29 cellular contexts compared by ENCODE assay signal in genomic region chr17:73404246-73404645, GRCh38.
"Had no signal": no experiment of that assay in that cellular context is flagged by ENCODE, and none has a peak within 500 bp of the region (broad histone marks: within the 10 kb centered on the region; RNA-seq: fewer than 3 reads in every experiment).

No MANE protein-coding gene starts in this region.

- H3K4me1 ChIP-seq: ascending aorta, gastrocnemius medialis, parathyroid adenoma, psoas muscle, suprapubic skin, tibial artery, upper lobe of right lung had no signal

- H3K4me1 Mint-ChIP-seq: brain; memory B cell; naive thymus-derived CD4-positive, alpha-beta T cell had no signal

- H3K9me3 Mint-ChIP-seq: brain; effector memory CD8-positive, alpha-beta T cell; memory B cell; naive thymus-derived CD4-positive, alpha-beta T cell had no signal

- H3K27me3 Mint-ChIP-seq: activated naive CD8-positive, alpha-beta T cell; brain; memory B cell; naive thymus-derived CD4-positive, alpha-beta T cell had no signal

- H3K4me3 Mint-ChIP-seq: activated naive CD8-positive, alpha-beta T cell; brain; effector memory CD8-positive, alpha-beta T cell; memory B cell; naive thymus-derived CD4-positive, alpha-beta T cell had no signal

- DNase-seq: activated CD4-positive, alpha-beta T cell treated with anti-CD3 and anti-CD28 coated beads for 4 hours; activated CD4-positive, alpha-beta T cell treated with anti-CD3 and anti-CD28 coated beads, Interleukin-2, amount 50 U/mL, for 4 hours; activated CD4-positive, CD25-positive, alpha-beta regulatory T cell; activated CD8-positive, alpha-beta memory T cell treated with anti-CD3 and anti-CD28 coated beads for 24 hours; activated effector memory CD4-positive, alpha-beta T cell treated with Interleukin-2 at 50 U/mL for 16 hours; activated naive CD4-positive, alpha-beta T cell treated with Interleukin-2 at 50 U/mL for 16 hours; cortex of kidney; effector memory CD8-positive, alpha-beta T cell; erythroblast; gastrocnemius medialis; glutamatergic neuron; islet precursor cell; left cardiac atrium; midbrain; naive thymus-derived CD4-positive, alpha-beta T cell; psoas muscle; stimulated activated CD4-positive, alpha-beta T cell treated with anti-CD3 and anti-CD28 coated beads, Interleukin-15, amount 100 ng/mL, for 24 hours; stimulated activated CD4-positive, alpha-beta T cell treated with anti-CD3 and anti-CD28 coated beads, Interleukin-2, amount 100 ng/mL, for 24 hours; stimulated activated naive CD4-positive, alpha-beta T cell; tibial artery; upper lobe of right lung had no signal

- H3K36me3 ChIP-seq: gastrocnemius medialis, suprapubic skin, upper lobe of right lung had no signal

- ATAC-seq: effector memory CD8-positive, alpha-beta T cell; gastrocnemius medialis; left cardiac atrium; naive thymus-derived CD4-positive, alpha-beta T cell; psoas muscle; upper lobe of right lung had no signal

- H3K27me3 ChIP-seq: ascending aorta, cardiac muscle cell, gastrocnemius medialis, suprapubic skin, tibial artery, upper lobe of right lung had no signal

- H3K27ac Mint-ChIP-seq: activated naive CD8-positive, alpha-beta T cell; brain; effector memory CD8-positive, alpha-beta T cell; memory B cell; naive thymus-derived CD4-positive, alpha-beta T cell had no signal

- H3K4me3 ChIP-seq: ascending aorta, cardiac muscle cell, gastrocnemius medialis, psoas muscle, smooth muscle cell, suprapubic skin, tibial artery, upper lobe of right lung had no signal

- H3K9me3 ChIP-seq: ascending aorta, gastrocnemius medialis, psoas muscle, suprapubic skin, tibial artery, upper lobe of right lung had no signal

- H3K27ac ChIP-seq: ascending aorta, cardiac muscle cell, gastrocnemius medialis, parathyroid adenoma, psoas muscle, suprapubic skin, tibial artery, upper lobe of right lung had no signal
